In genomic region chr3:40299721-40300335, GRCh38 we compare ENCODE assay signal across 9 cellular contexts. TPM values are rescaled to one million over a fixed set of nuclear protein-coding genes. Genes with fewer than 3 reads are reported as not detected.
DNase-seq lines count a peak whose midpoint lies in the region; ATAC-seq, FAIRE-seq and TF ChIP-seq lines count a peak whose summit lies in the region.
"Had no signal": no experiment of that assay in that cellular context is flagged by ENCODE, and none has a peak within 500 bp of the region (broad histone marks: within the 10 kb centered on the region; RNA-seq: fewer than 3 reads in every experiment).

No MANE protein-coding gene starts in this region.

- H3K27ac ChIP-seq in A549, result peak overlapping the region; percentile 60 to 76
- H3K27ac ChIP-seq: parathyroid adenoma had no signal

- in situ Hi-C loops in KBM-7 (cut with MboI; ENCODE audit: low pct_unique_long_range_greater_than_20kb, low sequenced_read_pairs), result loop anchor here (25.0 kb wide), 1 partner anchor 113 kb away; no protein-coding TSS in a partner anchor
- in situ Hi-C loops in astrocyte of the cerebellum (cut with HindIII; ENCODE audit: low sequenced_read_pairs), result no loop called here
- in situ Hi-C loops in GM13977 (cut with MboI; ENCODE audit: low pct_unique_long_range_greater_than_20kb, low sequenced_read_pairs, unreplicated experiment), result loop anchor here (25.0 kb wide), 1 partner anchor 1587 kb away; no protein-coding TSS in a partner anchor

- CTCF ChIA-PET in A549 (lab: Yijun Ruan, JAX), result interaction anchor here (1.1 kb wide), 1 partner anchor 9 kb away, joined by 3 read pairs; no protein-coding TSS in a partner anchor

- POLR2A ChIA-PET in A549 (lab: Yijun Ruan, JAX), result no interaction called here

- H3K4me3 ChIP-seq in A549 (no peak overlapping the region), astrocyte of the cerebellum (ENCODE audit: low read depth, low read length) (no peak overlapping the region)

- 63% methylated on average over 3 of the region's 3 CpGs for WGBS in A549 (ENCODE audit: missing lambda C conversion rate)

- H3K9me3 ChIP-seq in A549, result no peaks in the 10 kb centered on the region

- peak overlapping the region; percentile 26; the same call in 1 of the 3 replicates for H3K4me2 ChIP-seq in A549

- no peak for ATAC-seq in A549

- no peak for TF ChIP-seq POLR2A in A549 (IDR thresholded peaks at IDR 0.05; ENCODE audit: low read length)

- TF ChIP-seq RAD21 in A549 (conservative IDR thresholded peaks at IDR 0.05 in 1 of 2, IDR thresholded peaks at IDR 0.05 in 1 of 2), result no peak

- FAIRE-seq in A549 (lab: Jason Lieb, UNC), result no peak

- TF ChIP-seq CTCF in A549 (IDR thresholded peaks at IDR 0.05) (no peak), astrocyte of the cerebellum (IDR thresholded peaks at IDR 0.05; ENCODE audit: low read depth, low read length, missing control alignments) (no peak), GM13977 (IDR thresholded peaks at IDR 0.05; ENCODE audit: extremely low read depth, insufficient read depth, missing control alignments) (no peak)

- intact Hi-C loops in posterior vena cava (cut with DNase I), result loop anchor here in 1 of 2 donors (10.0 kb wide), 1 partner anchor 225 kb away; the partner anchor contains the start of gene ZNF621

- TF ChIP-seq EP300 in A549 (IDR thresholded peaks at IDR 0.05), result no peak

- peak in 1 of 2 experiments; percentile 41 for DNase-seq in A549 (ENCODE audit: low read depth in 1 of 2, low spot score in 1 of 2)
- peak; percentile 82 for DNase-seq in KBM-7
- DNase-seq in astrocyte of the cerebellum (ENCODE audit: low read depth), result peak; percentile 35
- DNase-seq in kidney tubule cell (ENCODE audit: low spot score), result peak; percentile 46
- no peak for DNase-seq in GM13977 (ENCODE audit: low spot score)
- no peak for DNase-seq in posterior vena cava (ENCODE audit: low spot score)
- DNase-seq in activated gamma-delta T cell treated with Interleukin-2 at 50 U/mL for 16 hours, result no peak
- no peak for DNase-seq in ureter (ENCODE audit: low spot score)

- peaks cover 8% of the 10 kb centered on the region for H3K4me1 ChIP-seq in A549
- H3K4me1 ChIP-seq: parathyroid adenoma had no signal

TF ChIP-seq in A549, 52 proteins besides CTCF, POLR2A, EP300 and RAD21:
- TF ChIP-seq, protein P1, sequence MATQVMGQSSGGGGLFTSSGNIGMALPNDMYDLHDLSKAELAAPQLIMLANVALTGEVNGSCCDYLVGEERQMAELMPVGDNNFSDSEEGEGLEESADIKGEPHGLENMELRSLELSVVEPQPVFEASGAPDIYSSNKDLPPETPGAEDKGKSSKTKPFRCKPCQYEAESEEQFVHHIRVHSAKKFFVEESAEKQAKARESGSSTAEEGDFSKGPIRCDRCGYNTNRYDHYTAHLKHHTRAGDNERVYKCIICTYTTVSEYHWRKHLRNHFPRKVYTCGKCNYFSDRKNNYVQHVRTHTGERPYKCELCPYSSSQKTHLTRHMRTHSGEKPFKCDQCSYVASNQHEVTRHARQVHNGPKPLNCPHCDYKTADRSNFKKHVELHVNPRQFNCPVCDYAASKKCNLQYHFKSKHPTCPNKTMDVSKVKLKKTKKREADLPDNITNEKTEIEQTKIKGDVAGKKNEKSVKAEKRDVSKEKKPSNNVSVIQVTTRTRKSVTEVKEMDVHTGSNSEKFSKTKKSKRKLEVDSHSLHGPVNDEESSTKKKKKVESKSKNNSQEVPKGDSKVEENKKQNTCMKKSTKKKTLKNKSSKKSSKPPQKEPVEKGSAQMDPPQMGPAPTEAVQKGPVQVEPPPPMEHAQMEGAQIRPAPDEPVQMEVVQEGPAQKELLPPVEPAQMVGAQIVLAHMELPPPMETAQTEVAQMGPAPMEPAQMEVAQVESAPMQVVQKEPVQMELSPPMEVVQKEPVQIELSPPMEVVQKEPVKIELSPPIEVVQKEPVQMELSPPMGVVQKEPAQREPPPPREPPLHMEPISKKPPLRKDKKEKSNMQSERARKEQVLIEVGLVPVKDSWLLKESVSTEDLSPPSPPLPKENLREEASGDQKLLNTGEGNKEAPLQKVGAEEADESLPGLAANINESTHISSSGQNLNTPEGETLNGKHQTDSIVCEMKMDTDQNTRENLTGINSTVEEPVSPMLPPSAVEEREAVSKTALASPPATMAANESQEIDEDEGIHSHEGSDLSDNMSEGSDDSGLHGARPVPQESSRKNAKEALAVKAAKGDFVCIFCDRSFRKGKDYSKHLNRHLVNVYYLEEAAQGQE (IDR thresholded peaks at IDR 0.05), result no peak
- peak; percentile 62 for TF ChIP-seq MAFK (IDR thresholded peaks at IDR 0.05; ENCODE audit: partially characterized antibody)
- peak; percentile 44; the same call in 1 of the 2 replicates for TF ChIP-seq NFE2L2 (conservative IDR thresholded peaks at IDR 0.05; ENCODE audit: low read length)

RNA-seq across cellular contexts. Expression of gene EIF1B, which starts 9.7 kb away (rescaled TPM):
- polyA plus RNA-seq in A549 (2011; rRNA removed), result 36.9 and 42.1 TPM in 2 replicates
- 17.7 and 18.8 TPM in 2 replicates for polyA plus RNA-seq in A549 (2012; cell fraction: cytosol; rRNA removed)
- polyA plus RNA-seq in A549 (2012; cell fraction: nucleus; rRNA removed), result 9.1 and 9.4 TPM in 2 replicates
- polyA plus RNA-seq in A549 (2017; fragmentation: RNase III; extraction: RNeasy Plus Mini Kit Qiagen cat#74134 plus additional on column Dnase treatment), result 44.5 to 46.0 TPM (median 45.7 TPM) in 3 replicates
- 5.2 and 6.5 TPM in 2 replicates for polyA minus RNA-seq in A549 (2011; rRNA and poly(A)+ RNA removed)
- total RNA-seq in posterior vena cava, result 10 to 100 TPM; 47.3 to 50.9 TPM
- 53.9 TPM for total RNA-seq in ureter

Comparison
In these comparisons a context has a peak if more than half of its experiments do, and no peak if none do; other contexts are left out.
1. DNase-seq: peak in KBM-7 (single experiment), astrocyte of the cerebellum (single experiment) and kidney tubule cell (single experiment); none in GM13977 (single experiment), posterior vena cava (single experiment), activated gamma-delta T cell treated with Interleukin-2 at 50 U/mL for 16 hours (single experiment) and ureter (single experiment).